ENCODE assay signal across 10 cellular contexts in genomic region chr17:31631759-31632158, GRCh38.
"Had no signal": no experiment of that assay in that cellular context is flagged by ENCODE, and none has a peak within 500 bp of the region (broad histone marks: within the 10 kb centered on the region; RNA-seq: fewer than 3 reads in every experiment).

No MANE protein-coding gene starts in this region.

- H3K4me1 ChIP-seq: gastroesophageal sphincter, left ventricle myocardium inferior had no signal

- H3K36me3 ChIP-seq: brain microvascular endothelial cell, gastroesophageal sphincter, left ventricle myocardium inferior, ovary had no signal

- H3K9me3 Mint-ChIP-seq: activated T-cell treated with anti-CD3 and anti-CD28 coated beads, Interleukin-2, amount 50 U/mL, for 24 hours had no signal

- H3K36me3 Mint-ChIP-seq: activated naive CD8-positive, alpha-beta T cell had no signal

- H3K4me3 ChIP-seq: gastroesophageal sphincter, left ventricle myocardium inferior, ovary had no signal

- H3K4me3 Mint-ChIP-seq: activated naive CD8-positive, alpha-beta T cell; activated T-cell treated with anti-CD3 and anti-CD28 coated beads, Interleukin-2, amount 50 U/mL, for 24 hours had no signal

- H3K9me3 ChIP-seq: ovary had no signal

- H3K27ac Mint-ChIP-seq: activated naive CD8-positive, alpha-beta T cell; activated T-cell treated with anti-CD3 and anti-CD28 coated beads, Interleukin-2, amount 50 U/mL, for 24 hours had no signal

- DNase-seq: activated effector memory CD4-positive, alpha-beta T cell treated with anti-CD3 and anti-CD28 coated beads, Interleukin-2, amount 50 U/mL, for 16 hours; activated T-cell treated with anti-CD3 and anti-CD28 coated beads, Interleukin-2, amount 50 U/mL, for 24 hours; brain microvascular endothelial cell; effector CD8-positive, alpha-beta T cell; left ventricle myocardium inferior; mesenchymal stem cell; ovary; stimulated activated CD4-positive, alpha-beta T cell treated with anti-CD3 and anti-CD28 coated beads, Interleukin-15, amount 100 ng/mL, for 24 hours had no signal

- H3K27ac ChIP-seq: brain microvascular endothelial cell, gastroesophageal sphincter, left ventricle myocardium inferior, ovary had no signal

- H3K27me3 ChIP-seq: brain microvascular endothelial cell, gastroesophageal sphincter, ovary had no signal
